ENCODE assay signal across 17 cellular contexts in genomic region chr5:82417776-82418607, GRCh38.
A peak's percentile ranks its signal among the peaks of the same experiment; 100 is the strongest.
DNase-seq lines count a peak whose midpoint lies in the region; ATAC-seq and TF ChIP-seq lines count a peak whose summit lies in the region.
"Had no signal": no experiment of that assay in that cellular context is flagged by ENCODE, and none has a peak within 500 bp of the region (broad histone marks: within the 10 kb centered on the region; RNA-seq: fewer than 3 reads in every experiment).

No MANE protein-coding gene starts in this region.

- H3K27me3 Mint-ChIP-seq in HFFc6 (ENCODE audit: insufficient read depth): peaks cover 3% of the 10 kb centered on the region; the same call in 1 of the 2 replicates
- H3K27me3 Mint-ChIP-seq in stimulated activated naive B cell treated with anti-CD40 and anti-IgM and Interleukin-4, amounts not matched to agents 10 μg/mL and 1 μg/mL and 100 μg/mL, for 72 hours: no peaks in the 10 kb centered on the region
- H3K27me3 Mint-ChIP-seq: activated CD4-positive, alpha-beta T cell treated with anti-CD3 and anti-CD28 coated beads for 36 hours; central memory CD8-positive, alpha-beta T cell; T-cell had no signal

- CTCF ChIA-PET in RWPE1 (lab: Yijun Ruan, JAX): no interaction called here

- peak in 1 of 2 donors; percentile 35 for ATAC-seq in stimulated activated naive B cell treated with anti-CD40 and anti-IgM and Interleukin-4, amounts not matched to agents 10 μg/mL and 1 μg/mL and 100 μg/mL, for 72 hours (replicated peaks)
- ATAC-seq in GM18519 (IDR thresholded peaks at IDR 0.05; ENCODE audit: low FRiP score, unreplicated experiment): no peak
- ATAC-seq: activated CD4-positive, alpha-beta T cell treated with anti-CD3 and anti-CD28 coated beads for 36 hours; heart right ventricle; HepG2; Panc1; T-cell had no signal

- H3K4me1 Mint-ChIP-seq in HFFc6 (ENCODE audit: low read depth): peaks cover 73% of the 10 kb centered on the region
- peaks cover 3 to 15% of the 10 kb centered on the region in 2 donors for H3K4me1 Mint-ChIP-seq in stimulated activated naive B cell treated with anti-CD40 and anti-IgM and Interleukin-4, amounts not matched to agents 10 μg/mL and 1 μg/mL and 100 μg/mL, for 72 hours
- H3K4me1 Mint-ChIP-seq: activated CD4-positive, alpha-beta T cell treated with anti-CD3 and anti-CD28 coated beads for 36 hours; central memory CD8-positive, alpha-beta T cell; T-cell had no signal

- peak; percentile 15 for DNase-seq in HFFc6
- peak; percentile 75 for DNase-seq in SIG-M5 treated with dmso at 0.1 percent for 504 hours (lab: John Stamatoyannopoulos, UW; ENCODE audit: unreplicated experiment)
- peak; percentile 53 for DNase-seq in fibroblast of gingiva (ENCODE audit: low read depth)
- DNase-seq in stimulated activated naive B cell treated with anti-CD40 and anti-IgM and Interleukin-4, amounts not matched to agents 10 μg/mL and 1 μg/mL and 100 μg/mL, for 72 hours: no peak
- no peak for DNase-seq in NCI-H1930 (lab: John Stamatoyannopoulos, UW)
- DNase-seq in RWPE1 (ENCODE audit: low spot score): no peak
- DNase-seq: activated CD4-positive, alpha-beta T cell treated with anti-CD3 and anti-CD28 coated beads for 36 hours; activated naive CD4-positive, alpha-beta T cell treated with anti-CD3 and anti-CD28 coated beads, Interleukin-2, amount 50 U/mL, for 16 hours; heart right ventricle; NCI-H1417 treated with DMSO at 0.1 percent for 48 hours; stimulated activated CD4-positive, alpha-beta T cell treated with anti-CD3 and anti-CD28 coated beads, Interleukin-2, amount 100 ng/mL, for 48 hours; T-cell had no signal

- H3K27ac ChIP-seq in RWPE1: no peak overlapping the region
- H3K27ac ChIP-seq: C4-2B, heart right ventricle had no signal

- POLR2A ChIA-PET in RWPE1 (lab: Yijun Ruan, JAX; ENCODE audit: low non-redundant PET): no interaction called here

- H3K27ac Mint-ChIP-seq in HFFc6: peak overlapping the region; percentile 34; the same call in 1 of the 2 replicates
- peak overlapping the region; percentile 38 for H3K27ac Mint-ChIP-seq in stimulated activated naive B cell treated with anti-CD40 and anti-IgM and Interleukin-4, amounts not matched to agents 10 μg/mL and 1 μg/mL and 100 μg/mL, for 72 hours
- H3K27ac Mint-ChIP-seq: activated CD4-positive, alpha-beta T cell treated with anti-CD3 and anti-CD28 coated beads for 36 hours; T-cell had no signal

- no peaks in the 10 kb centered on the region for H3K9me3 Mint-ChIP-seq in HFFc6
- H3K9me3 Mint-ChIP-seq in stimulated activated naive B cell treated with anti-CD40 and anti-IgM and Interleukin-4, amounts not matched to agents 10 μg/mL and 1 μg/mL and 100 μg/mL, for 72 hours: no peaks in the 10 kb centered on the region
- H3K9me3 Mint-ChIP-seq: central memory CD8-positive, alpha-beta T cell; T-cell had no signal

- no peak for TF ChIP-seq CTCF in HFFc6 (IDR thresholded peaks at IDR 0.05)
- no peak for TF ChIP-seq CTCF in RWPE1 (conservative IDR thresholded peaks at IDR 0.05; ENCODE audit: low read depth)

- 0 out of 2 replicates have a peak overlapping the region, but pooled peaks have one; percentile 4 for H3K4me3 Mint-ChIP-seq in HFFc6
- no peak overlapping the region for H3K4me3 Mint-ChIP-seq in stimulated activated naive B cell treated with anti-CD40 and anti-IgM and Interleukin-4, amounts not matched to agents 10 μg/mL and 1 μg/mL and 100 μg/mL, for 72 hours
- H3K4me3 Mint-ChIP-seq: activated CD4-positive, alpha-beta T cell treated with anti-CD3 and anti-CD28 coated beads for 36 hours; central memory CD8-positive, alpha-beta T cell; T-cell had no signal

- H3K36me3 Mint-ChIP-seq in HFFc6 (ENCODE audit: low read depth): peaks cover 4% of the 10 kb centered on the region
- H3K36me3 Mint-ChIP-seq in stimulated activated naive B cell treated with anti-CD40 and anti-IgM and Interleukin-4, amounts not matched to agents 10 μg/mL and 1 μg/mL and 100 μg/mL, for 72 hours: no peaks in the 10 kb centered on the region
- H3K36me3 Mint-ChIP-seq: T-cell had no signal

Comparison
In these comparisons a context has a peak if more than half of its experiments do, and no peak if none do; other contexts are left out.
1. DNase-seq: peak in HFFc6 (single experiment), SIG-M5 treated with dmso at 0.1 percent for 504 hours (single experiment) and fibroblast of gingiva (single experiment); none in stimulated activated naive B cell treated with anti-CD40 and anti-IgM and Interleukin-4, amounts not matched to agents 10 μg/mL and 1 μg/mL and 100 μg/mL, for 72 hours (single experiment), NCI-H1930 (0 of 2) and RWPE1 (single experiment).